8 cellular contexts compared by ENCODE assay signal in genomic region chr13:26221399-26221720, GRCh38. TPM values are rescaled to one million over a fixed set of nuclear protein-coding genes. Genes with fewer than 3 reads are reported as not detected.
DNase-seq lines count a peak whose midpoint lies in the region; ATAC-seq, FAIRE-seq and TF ChIP-seq lines count a peak whose summit lies in the region.

No MANE protein-coding gene starts in this region.

- TF ChIP-seq CTCF in HFFc6 (IDR thresholded peaks at IDR 0.05) (no peak), SK-N-SH (IDR thresholded peaks at IDR 0.05) (no peak), foreskin fibroblast (IDR thresholded peaks at IDR 0.05; ENCODE audit: low read depth, low read length) (no peak), prostate gland (IDR thresholded peaks at IDR 0.05) (no peak)

- H3K27ac Mint-ChIP-seq in HFFc6: peak overlapping the region; percentile 99

- H3K27ac ChIP-seq in SK-N-SH (ENCODE audit: low read depth in 2 of 2, low read length in 1 of 2) (peak overlapping the region; percentile 95 to 98), prostate gland (peak overlapping the region; percentile 92 to 93)

- POLR2A ChIA-PET in SK-N-SH (lab: Yijun Ruan, JAX): interaction anchor here (0.9 to 1.4 kb wide), 2 partner anchors 37 to 1049 kb away, joined by 4 read pairs; partner anchors contain the start of gene RASL11A

- no peak for DNase-seq in HFFc6
- DNase-seq in SK-N-SH: no peak
- no peak for DNase-seq in foreskin fibroblast
- DNase-seq in prostate gland (ENCODE audit: low spot score): no peak
- no peak for DNase-seq in ecto neural progenitor cell (ENCODE audit: low spot score)
- DNase-seq in GM19239 (ENCODE audit: insufficient read length, low spot score): no peak

- peaks cover 8% of the 10 kb centered on the region for H3K27me3 Mint-ChIP-seq in HFFc6 (ENCODE audit: insufficient read depth)

- H4K20me1 ChIP-seq in SK-N-SH (ENCODE audit: insufficient read depth): no peaks in the 10 kb centered on the region

- TF ChIP-seq EP300 in SK-N-SH (IDR thresholded peaks at IDR 0.05; ENCODE audit: borderline replicate concordance in 1 of 2, low read depth in 1 of 2, low read length in 1 of 2): no peak

- peak overlapping the region; percentile 94 for H2AFZ ChIP-seq in SK-N-SH (ENCODE audit: low read depth)

- H3K9ac ChIP-seq in SK-N-SH: peak overlapping the region; percentile 99

- H3F3A ChIP-seq in SK-N-SH (replicated peaks; ENCODE audit: insufficient read depth): peaks cover 10% of the 10 kb centered on the region

- TF ChIP-seq POLR2A in prostate gland (IDR thresholded peaks at IDR 0.05): no peak

- H3K9me2 ChIP-seq in SK-N-SH: no peaks in the 10 kb centered on the region

- H3K27me3 ChIP-seq in SK-N-SH (ENCODE audit: insufficient read depth) (no peaks in the 10 kb centered on the region), prostate gland (replicated peaks; ENCODE audit: insufficient read depth) (no peaks in the 10 kb centered on the region)

- peaks cover 30% of the 10 kb centered on the region for H3K36me3 Mint-ChIP-seq in HFFc6 (ENCODE audit: low read depth)

- no peaks in the 10 kb centered on the region for H3K9me3 Mint-ChIP-seq in HFFc6

- H3K79me2 ChIP-seq in SK-N-SH (ENCODE audit: insufficient read depth): peaks cover 25% of the 10 kb centered on the region

- H3K9me3 ChIP-seq in SK-N-SH (no peaks in the 10 kb centered on the region), prostate gland (no peaks in the 10 kb centered on the region)

- intact Hi-C loops in prostate gland (cut with DNase I): no loop called here

- ATAC-seq in GM18502 (IDR thresholded peaks at IDR 0.05; ENCODE audit: poor library complexity, unreplicated experiment) (peak; percentile 31), HG03442 (IDR thresholded peaks at IDR 0.05; ENCODE audit: unreplicated experiment) (no peak)

- WGBS in SK-N-SH (ENCODE audit: low lambda C conversion rate): 1% methylated on average over 16 of the region's 16 CpGs
- WGBS in prostate gland: under 1% methylated on average over 16 of the region's 16 CpGs

- CTCF ChIA-PET in SK-N-SH (lab: Yijun Ruan, JAX): interaction anchor here (1.3 to 2.3 kb wide), 3 partner anchors 37 to 477 kb away, joined by 5 to 7 read pairs (median 5); no protein-coding TSS in a partner anchor

- H3K4me2 ChIP-seq in SK-N-SH: peak overlapping the region; percentile 77

- peak overlapping the region; percentile 98 for H3K4me3 Mint-ChIP-seq in HFFc6

- TF ChIP-seq RAD21 in SK-N-SH (IDR thresholded peaks at IDR 0.05; ENCODE audit: low read length): no peak

- peaks cover 40 to 44% of the 10 kb centered on the region in 2 experiments for H3K36me3 ChIP-seq in SK-N-SH (replicated peaks in 1 of 2; ENCODE audit: control insufficient read depth in 1 of 2, insufficient read depth in 2 of 2, low read length in 1 of 2)
- peaks cover 0 to 3% of the 10 kb centered on the region in 2 donors for H3K36me3 ChIP-seq in prostate gland

- FAIRE-seq in GM19239 (lab: Jason Lieb, UNC): no peak

- peaks cover 33% of the 10 kb centered on the region for H3K4me1 Mint-ChIP-seq in HFFc6 (ENCODE audit: low read depth)

- peaks cover 0 to 10% of the 10 kb centered on the region in 2 experiments; a peak in 3 of 4 replicates for H3K4me1 ChIP-seq in SK-N-SH (ENCODE audit: control insufficient read depth in 1 of 2, insufficient read depth in 2 of 2, low read depth in 1 of 2, low read length in 1 of 2)
- peaks cover 5% of the 10 kb centered on the region for H3K4me1 ChIP-seq in prostate gland (replicated peaks)

- H3K4me3 ChIP-seq in SK-N-SH (ENCODE audit: low read depth in 2 of 2, low read length in 1 of 2) (peak overlapping the region; percentile 82 to 88), foreskin fibroblast (ENCODE audit: low read depth in 1 of 2, low read length in 2 of 2) (peak overlapping the region; percentile 90 to 96), prostate gland (peak overlapping the region; percentile 99)

TF ChIP-seq in SK-N-SH, 30 proteins besides CTCF, POLR2A, EP300 and RAD21:
- TF ChIP-seq TAF1 (IDR thresholded peaks at IDR 0.05; ENCODE audit: borderline replicate concordance, low read depth, low read length) (no peak), SIN3A (IDR thresholded peaks at IDR 0.05; ENCODE audit: borderline replicate concordance, low read depth, low read length) (no peak), TCF12 (IDR thresholded peaks at IDR 0.05) (no peak), PBX3 (IDR thresholded peaks at IDR 0.05) (no peak), MEF2A (IDR thresholded peaks at IDR 0.05; ENCODE audit: borderline replicate concordance, low read depth) (no peak), TEAD4 (IDR thresholded peaks at IDR 0.05; ENCODE audit: borderline replicate concordance, insufficient read depth) (no peak)

RNA-seq across cellular contexts. Expression of gene RNF6, which starts 0.8 kb away (rescaled TPM):
- 10 to 100 TPM; 47.6 to 51.7 (median 48.5) TPM for total RNA-seq in HFFc6 (2021; fragmentation: NEBNext Ultra II Directional; extraction: Animal tissue kit (Norgen Biotek cat#: 25700))
- polyA plus RNA-seq in SK-N-SH (2012; rRNA removed): 13.8 and 21.2 TPM in 2 replicates
- 23.1 and 25.3 TPM in 2 replicates for polyA plus RNA-seq in SK-N-SH (2012; cell fraction: cytosol; rRNA removed)
- polyA plus RNA-seq in SK-N-SH (2012; cell fraction: nucleus; rRNA removed): 8.1 and 15.1 TPM in 2 replicates
- total RNA-seq in prostate gland: 10 to 100 TPM; 22.4 to 28.2 TPM

RNA-seq across cellular contexts. Expression of gene CDK8, which starts 32.6 kb away (rescaled TPM):
- 10 to 100 TPM; 15.1 to 19.3 (median 17.4) TPM for total RNA-seq in HFFc6 (2021; fragmentation: NEBNext Ultra II Directional; extraction: Animal tissue kit (Norgen Biotek cat#: 25700))
- 10.1 and 11.3 TPM in 2 replicates for polyA plus RNA-seq in SK-N-SH (2012; rRNA removed)
- 10.9 and 11.4 TPM in 2 replicates for polyA plus RNA-seq in SK-N-SH (2012; cell fraction: cytosol; rRNA removed)
- 12.9 and 26.3 TPM in 2 replicates for polyA plus RNA-seq in SK-N-SH (2012; cell fraction: nucleus; rRNA removed)
- 10 to 100 TPM in 1 of 2 donors, 1 to 10 TPM in 1; 9.9 to 11.6 TPM for total RNA-seq in prostate gland
